1 cellular context compared by ENCODE assay signal in genomic region chr1:219812086-219812485, GRCh38.
TF ChIP-seq lines count a peak whose summit lies in the region.

No MANE protein-coding gene starts in this region.

TF ChIP-seq in H1, 55 proteins besides CTCF, POLR2A, EP300 and RAD21:
- TF ChIP-seq HDAC2 (IDR thresholded peaks at IDR 0.05; ENCODE audit: borderline replicate concordance in 1 of 2, low read depth in 2 of 2, low read length in 2 of 2) (no peak), KDM1A (IDR thresholded peaks at IDR 0.05; ENCODE audit: borderline replicate concordance, low read length) (no peak), FOSL1 (IDR thresholded peaks at IDR 0.05; ENCODE audit: insufficient read depth, low read depth, low read length) (no peak), KDM4A (IDR thresholded peaks at IDR 0.05; ENCODE audit: low read depth, low read length, severe bottlenecking) (no peak), SRF (IDR thresholded peaks at IDR 0.05; ENCODE audit: low read depth, low read length) (no peak), HDAC6 (IDR thresholded peaks at IDR 0.05; ENCODE audit: low read depth, low read length) (no peak), GTF2F1 (IDR thresholded peaks at IDR 0.05; ENCODE audit: borderline replicate concordance, low read depth, low read length) (no peak), TEAD4 (IDR thresholded peaks at IDR 0.05; ENCODE audit: low read depth, low read length) (peak; percentile 57; the same call in 1 of the 2 replicates)
